8 cellular contexts compared by ENCODE assay signal in the genomic region with DNA sequence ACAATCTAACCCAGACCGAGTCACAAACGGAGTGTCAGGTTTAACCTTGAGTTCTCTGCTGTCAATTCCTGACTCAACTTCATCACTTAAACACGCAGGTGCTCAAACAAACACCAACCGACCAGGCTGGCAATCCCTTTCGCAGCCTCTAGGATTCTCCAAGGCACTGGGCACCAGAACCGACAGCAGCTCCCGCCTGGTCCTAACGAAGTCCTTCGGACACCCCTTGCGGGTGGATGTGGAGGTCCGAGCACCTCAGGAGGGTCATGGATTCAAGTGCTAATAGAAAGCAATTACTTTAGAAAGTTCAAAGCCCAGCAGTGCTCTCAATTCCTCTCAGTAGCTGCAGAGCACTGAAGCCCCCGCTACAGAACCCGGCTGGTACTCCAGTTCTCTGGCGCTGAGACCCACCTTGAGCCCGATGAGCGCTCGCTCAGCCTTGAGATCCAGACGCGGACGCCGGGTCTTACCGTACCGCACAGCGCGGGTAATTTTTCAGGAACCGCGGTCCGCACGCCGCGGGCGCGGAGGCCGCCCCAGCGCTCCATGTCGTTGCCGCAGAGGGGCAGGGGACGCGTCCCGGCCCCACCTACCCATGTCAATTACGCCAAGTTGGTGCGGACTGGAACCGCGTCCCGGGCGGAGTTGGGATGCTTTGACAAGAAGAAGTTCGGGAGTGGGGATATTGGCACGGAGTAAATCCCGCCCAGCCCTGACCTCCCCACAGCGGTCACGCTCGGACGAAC. TPM values are rescaled to one million over a fixed set of nuclear protein-coding genes. Genes with fewer than 3 reads are reported as not detected.
DNase-seq lines count a peak whose midpoint lies in the region; ATAC-seq, FAIRE-seq and TF ChIP-seq lines count a peak whose summit lies in the region.

No MANE protein-coding gene starts in this region.

- H3K4me3 Mint-ChIP-seq in activated CD8-positive, alpha-beta T cell treated with anti-CD3 and anti-CD28 coated beads, Interleukin-2, amount 10 ng/mL, durations not matched to agents 7 days and 5 days: peak overlapping the region; percentile 90
- H3K4me3 Mint-ChIP-seq in effector memory CD8-positive, alpha-beta T cell: peak overlapping the region; percentile 83
- peak overlapping the region; percentile 92 for H3K4me3 Mint-ChIP-seq in memory B cell

- FAIRE-seq in A549 (lab: Jason Lieb, UNC) (peak; percentile 43), GM18507 (lab: Jason Lieb, UNC) (peak; percentile 46)

- 3% methylated on average over 22 of the region's 53 CpGs for WGBS in A549 (ENCODE audit: missing lambda C conversion rate)

- H3K4me1 ChIP-seq in A549: 0 out of 3 replicates have a peak, but pooled peaks cover 3% of the 10 kb centered on the region

- peaks cover 15% of the 10 kb centered on the region for H3K4me1 Mint-ChIP-seq in activated CD8-positive, alpha-beta T cell treated with anti-CD3 and anti-CD28 coated beads, Interleukin-2, amount 10 ng/mL, durations not matched to agents 7 days and 5 days (ENCODE audit: low read depth)
- H3K4me1 Mint-ChIP-seq in effector memory CD8-positive, alpha-beta T cell (ENCODE audit: low read depth in 2 of 2): peaks cover 11 to 14% of the 10 kb centered on the region in 2 donors
- peaks cover 23% of the 10 kb centered on the region for H3K4me1 Mint-ChIP-seq in memory B cell

- TF ChIP-seq CTCF in A549 (IDR thresholded peaks at IDR 0.05): peak; percentile 20; the same call in 1 of the 3 replicates

- H3K27ac Mint-ChIP-seq in activated CD8-positive, alpha-beta T cell treated with anti-CD3 and anti-CD28 coated beads, Interleukin-2, amount 10 ng/mL, durations not matched to agents 7 days and 5 days: no peak overlapping the region
- peak overlapping the region; percentile 52 to 72 for H3K27ac Mint-ChIP-seq in effector memory CD8-positive, alpha-beta T cell
- peak overlapping the region; percentile 83 for H3K27ac Mint-ChIP-seq in memory B cell

- CTCF ChIA-PET in A549 (lab: Yijun Ruan, JAX): interaction anchor here (0.6 to 1.5 kb wide), 4 partner anchors 9 to 58 kb away, joined by 3 to 4 read pairs (median 4); no protein-coding TSS in a partner anchor
- CTCF ChIA-PET in activated CD8-positive, alpha-beta T cell treated with anti-CD3 and anti-CD28 coated beads, Interleukin-2, amount 10 ng/mL, durations not matched to agents 7 days and 5 days (lab: Charles Lee): interaction anchor here (0.9 to 1.2 kb wide), 4 partner anchors 9 to 58 kb away, joined by 3 to 4 read pairs (median 3); no protein-coding TSS in a partner anchor

- peak overlapping the region; percentile 64 to 82 for H3K27ac ChIP-seq in A549

- peak overlapping the region; percentile 69 for H3K4me3 ChIP-seq in A549

- DNase-seq in A549 (ENCODE audit: low read depth in 1 of 2, low spot score in 1 of 2) (peak; percentile 72 to 75), GM18507 (ENCODE audit: extremely low spot score, insufficient read length, low read depth) (peak; percentile 26), NCI-H774 (lab: John Stamatoyannopoulos, UW) (peak; percentile 64), memory B cell (ENCODE audit: low spot score in 2 of 2) (peak; percentile 30 to 56)
- peak; percentile 58 for DNase-seq in activated CD8-positive, alpha-beta T cell treated with anti-CD3 and anti-CD28 coated beads, Interleukin-2, amount 10 ng/mL, durations not matched to agents 7 days and 5 days
- DNase-seq in effector memory CD8-positive, alpha-beta T cell: peak; percentile 9 to 43 (median 13)
- peak; percentile 58 for DNase-seq in stimulated activated naive CD8-positive, alpha-beta T cell treated with anti-CD3 and anti-CD28 coated beads, Interleukin-15, Interleukin-2, amounts not matched to agents 100 U/mL and 50 U/mL, for 24 hours

- no peaks in the 10 kb centered on the region for H3K36me3 Mint-ChIP-seq in activated CD8-positive, alpha-beta T cell treated with anti-CD3 and anti-CD28 coated beads, Interleukin-2, amount 10 ng/mL, durations not matched to agents 7 days and 5 days (ENCODE audit: low read depth)
- H3K36me3 Mint-ChIP-seq in effector memory CD8-positive, alpha-beta T cell (ENCODE audit: insufficient read depth): peaks cover 15% of the 10 kb centered on the region
- no peaks in the 10 kb centered on the region for H3K36me3 Mint-ChIP-seq in memory B cell

- TF ChIP-seq EP300 in A549 (IDR thresholded peaks at IDR 0.05): no peak

- POLR2A ChIA-PET in A549 (lab: Yijun Ruan, JAX): interaction anchor here (1.0 kb wide), 1 partner anchor 44 kb away, joined by 3 read pairs; a partner anchor contains a TSS
- POLR2A ChIA-PET in activated CD8-positive, alpha-beta T cell treated with anti-CD3 and anti-CD28 coated beads, Interleukin-2, amount 10 ng/mL, durations not matched to agents 7 days and 5 days (lab: Charles Lee): interaction anchor here (0.8 to 4.4 kb wide), 4 partner anchors 43 to 252 kb away, joined by 3 to 23 read pairs (median 4); no protein-coding TSS in a partner anchor

- peak overlapping the region; percentile 98 for H3K4me2 ChIP-seq in A549

- no peaks in the 10 kb centered on the region for H3K9me3 Mint-ChIP-seq in activated CD8-positive, alpha-beta T cell treated with anti-CD3 and anti-CD28 coated beads, Interleukin-2, amount 10 ng/mL, durations not matched to agents 7 days and 5 days (ENCODE audit: insufficient read depth)
- H3K9me3 Mint-ChIP-seq in effector memory CD8-positive, alpha-beta T cell: no peaks in the 10 kb centered on the region
- no peaks in the 10 kb centered on the region for H3K9me3 Mint-ChIP-seq in memory B cell

- peak; percentile 22 to 30; a peak in 1 of 5 replicates for TF ChIP-seq RAD21 in A549 (conservative IDR thresholded peaks at IDR 0.05 in 1 of 2, IDR thresholded peaks at IDR 0.05 in 1 of 2)

- peaks cover 26% of the 10 kb centered on the region for H3K27me3 Mint-ChIP-seq in activated CD8-positive, alpha-beta T cell treated with anti-CD3 and anti-CD28 coated beads, Interleukin-2, amount 10 ng/mL, durations not matched to agents 7 days and 5 days (ENCODE audit: low read depth)
- H3K27me3 Mint-ChIP-seq in effector memory CD8-positive, alpha-beta T cell: peaks cover 18 to 25% of the 10 kb centered on the region in 2 donors
- no peaks in the 10 kb centered on the region for H3K27me3 Mint-ChIP-seq in memory B cell

- ATAC-seq in A549 (peak; percentile 76 to 82), HG03175 (IDR thresholded peaks at IDR 0.05; ENCODE audit: unreplicated experiment) (peak; percentile 19), memory B cell (ENCODE audit: low read depth) (peak; percentile 4)
- peak; percentile 17 for ATAC-seq in activated CD8-positive, alpha-beta T cell treated with anti-CD3 and anti-CD28 coated beads, Interleukin-2, amount 10 ng/mL, durations not matched to agents 7 days and 5 days
- peak; percentile 7 for ATAC-seq in effector memory CD8-positive, alpha-beta T cell (replicated peaks)
- peak; percentile 24 for ATAC-seq in stimulated activated naive CD8-positive, alpha-beta T cell treated with anti-CD3 and anti-CD28 coated beads, Interleukin-15, Interleukin-2, amounts not matched to agents 100 U/mL and 50 U/mL, for 24 hours

- no peaks in the 10 kb centered on the region for H3K9me3 ChIP-seq in A549

- no peak for TF ChIP-seq POLR2A in A549 (IDR thresholded peaks at IDR 0.05; ENCODE audit: low read length)

TF ChIP-seq in A549, 52 proteins besides CTCF, POLR2A, EP300 and RAD21:
- TF ChIP-seq RNF2 (IDR thresholded peaks at IDR 0.05; ENCODE audit: borderline replicate concordance, low read depth) (peak; percentile 72; the same call in 1 of the 2 replicates), FOSB (CRISPR knock-in tag; IDR thresholded peaks at IDR 0.05) (no peak)
- TF ChIP-seq, protein P1, sequence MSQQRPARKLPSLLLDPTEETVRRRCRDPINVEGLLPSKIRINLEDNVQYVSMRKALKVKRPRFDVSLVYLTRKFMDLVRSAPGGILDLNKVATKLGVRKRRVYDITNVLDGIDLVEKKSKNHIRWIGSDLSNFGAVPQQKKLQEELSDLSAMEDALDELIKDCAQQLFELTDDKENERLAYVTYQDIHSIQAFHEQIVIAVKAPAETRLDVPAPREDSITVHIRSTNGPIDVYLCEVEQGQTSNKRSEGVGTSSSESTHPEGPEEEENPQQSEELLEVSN (IDR thresholded peaks at IDR 0.05; ENCODE audit: borderline replicate concordance, low read depth): peak; percentile 28; the same call in 1 of the 2 replicates

RNA-seq across cellular contexts. Expression of a gene that starts 0.7 kb away (rescaled TPM):
- polyA plus RNA-seq in A549 (2011; rRNA removed) (0.68 and 1.4 TPM in 2 replicates), A549 (2017; fragmentation: RNase III; extraction: RNeasy Plus Mini Kit Qiagen cat#74134 plus additional on column Dnase treatment) (0.39 to 0.61 TPM (median 0.43 TPM) in 3 replicates)
- 0.26 and 0.54 TPM in 2 replicates for polyA plus RNA-seq in A549 (2012; cell fraction: cytosol; rRNA removed)
- polyA plus RNA-seq in A549 (2012; cell fraction: nucleus; rRNA removed): 0.30 and 0.48 TPM in 2 replicates
- polyA minus RNA-seq in A549 (2011; rRNA and poly(A)+ RNA removed): 2.0 and 2.4 TPM in 2 replicates
- total RNA-seq in activated CD8-positive, alpha-beta T cell treated with anti-CD3 and anti-CD28 coated beads, Interleukin-2, amount 10 ng/mL, durations not matched to agents 7 days and 5 days: 1 to 10 TPM; 2.0 to 2.4 TPM

RNA-seq across cellular contexts. Expression of a gene that starts 43.6 kb away (rescaled TPM):
- polyA plus RNA-seq in A549 (2011; rRNA removed) (10.9 and 12.0 TPM in 2 replicates), A549 (2017; fragmentation: RNase III; extraction: RNeasy Plus Mini Kit Qiagen cat#74134 plus additional on column Dnase treatment) (4.1 to 5.4 TPM (median 4.6 TPM) in 3 replicates)
- polyA plus RNA-seq in A549 (2012; cell fraction: cytosol; rRNA removed): 2.7 and 3.2 TPM in 2 replicates
- 1.4 and 1.5 TPM in 2 replicates for polyA plus RNA-seq in A549 (2012; cell fraction: nucleus; rRNA removed)
- 2.9 and 3.3 TPM in 2 replicates for polyA minus RNA-seq in A549 (2011; rRNA and poly(A)+ RNA removed)
- 1 to 10 TPM; 6.4 to 6.5 TPM for total RNA-seq in activated CD8-positive, alpha-beta T cell treated with anti-CD3 and anti-CD28 coated beads, Interleukin-2, amount 10 ng/mL, durations not matched to agents 7 days and 5 days

Comparison
In these comparisons a context has a peak if more than half of its experiments do, and no peak if none do; other contexts are left out.
1. Peak in every context shown above with its lines: DNase-seq, ATAC-seq, H3K4me3 ChIP-seq and H3K27ac ChIP-seq.
2. ATAC-seq: peak in every context shown above with its lines; median percentile 79 in A549; 24 in stimulated activated naive CD8-positive, alpha-beta T cell treated with anti-CD3 and anti-CD28 coated beads, Interleukin-15, Interleukin-2, amounts not matched to agents 100 U/mL and 50 U/mL, for 24 hours; 19 in HG03175; 17 in activated CD8-positive, alpha-beta T cell treated with anti-CD3 and anti-CD28 coated beads, Interleukin-2, amount 10 ng/mL, durations not matched to agents 7 days and 5 days; 7 in effector memory CD8-positive, alpha-beta T cell; 4 in memory B cell.
3. DNase-seq: peak in every context shown above with its lines; median percentile 74 in A549; 64 in NCI-H774; 58 in activated CD8-positive, alpha-beta T cell treated with anti-CD3 and anti-CD28 coated beads, Interleukin-2, amount 10 ng/mL, durations not matched to agents 7 days and 5 days; 58 in stimulated activated naive CD8-positive, alpha-beta T cell treated with anti-CD3 and anti-CD28 coated beads, Interleukin-15, Interleukin-2, amounts not matched to agents 100 U/mL and 50 U/mL, for 24 hours; 43 in memory B cell; 26 in GM18507; 13 in effector memory CD8-positive, alpha-beta T cell.